ENCODE assay signal across 12 cellular contexts in genomic region chrX:131840799-131841495, GRCh38.
DNase-seq lines count a peak whose midpoint lies in the region; ATAC-seq and TF ChIP-seq lines count a peak whose summit lies in the region.
"Had no signal": no experiment of that assay in that cellular context is flagged by ENCODE, and none has a peak within 500 bp of the region (broad histone marks: within the 10 kb centered on the region; RNA-seq: fewer than 3 reads in every experiment).

No MANE protein-coding gene starts in this region.

- DNase-seq in GM13976 (ENCODE audit: low spot score) (peak; percentile 10), EL (no peak)
- DNase-seq in stimulated activated CD4-positive, alpha-beta T cell treated with anti-CD3 and anti-CD28 coated beads, Interleukin-4, amount 100 ng/mL, for 1 hour, result no peak
- DNase-seq in activated effector memory CD4-positive, alpha-beta T cell treated with Interleukin-2 at 50 U/mL for 16 hours, result no peak
- DNase-seq: activated B cell treated with CpG ODN at 0.5 μM for 24 hours, lower lobe of right lung, NCI-H748 treated with DMSO at 0.1 percent for 48 hours had no signal

- TF ChIP-seq CTCF in GM13976 (IDR thresholded peaks at IDR 0.05; ENCODE audit: borderline replicate concordance, control extremely low read depth, extremely low read depth, insufficient read depth, missing control alignments) (no peak), KMS-11 (conservative IDR thresholded peaks at IDR 0.05; ENCODE audit: low read depth, low read length) (no peak)

- no peaks in the 10 kb centered on the region for H3K9me3 ChIP-seq in iPS-15b (ENCODE audit: control insufficient read depth, insufficient read depth, low read length)
- H3K9me3 ChIP-seq: lower lobe of right lung had no signal

- ATAC-seq in GM21717 (IDR thresholded peaks at IDR 0.05; ENCODE audit: unreplicated experiment), result peak; percentile 20
- no peak for ATAC-seq in HG03025 (IDR thresholded peaks at IDR 0.05; ENCODE audit: low FRiP score, unreplicated experiment)

- H4K20me1 ChIP-seq in KMS-11 (ENCODE audit: insufficient read depth), result no peaks in the 10 kb centered on the region

- no peaks in the 10 kb centered on the region for H3K36me3 ChIP-seq in KMS-11 (ENCODE audit: insufficient read depth)
- no peaks in the 10 kb centered on the region for H3K36me3 ChIP-seq in iPS-15b (ENCODE audit: control insufficient read depth, insufficient read depth, low read length)
- H3K36me3 ChIP-seq: lower lobe of right lung had no signal

- no peak overlapping the region for H3K4me3 ChIP-seq in KMS-11 (IDR thresholded peaks at IDR 0.05; ENCODE audit: insufficient read depth, low read depth, low read length)
- H3K4me3 ChIP-seq in iPS-15b (ENCODE audit: low read depth, low read length), result peak overlapping the region; percentile 16
- H3K4me3 ChIP-seq: lower lobe of right lung had no signal

- no peaks in the 10 kb centered on the region for H3K27me3 ChIP-seq in KMS-11 (ENCODE audit: insufficient read depth, low read depth)
- H3K27me3 ChIP-seq in iPS-15b (ENCODE audit: control insufficient read depth, insufficient read depth, low read length), result no peaks in the 10 kb centered on the region

- in situ Hi-C loops in GM13976 (cut with MboI; ENCODE audit: low sequenced_read_pairs, unreplicated experiment), result loop anchor here (10.0 to 25.0 kb wide), 2 partner anchors 374 to 771 kb away; partner anchors contain the start of gene RAP2C

- peak overlapping the region; percentile 39; the same call in 1 of the 2 replicates for H3K9ac ChIP-seq in KMS-11
- no peak overlapping the region for H3K9ac ChIP-seq in iPS-15b (ENCODE audit: low read depth, low read length)

- H2AFZ ChIP-seq in KMS-11 (ENCODE audit: low read depth), result peak overlapping the region; percentile 83

- H3K79me2 ChIP-seq in KMS-11 (ENCODE audit: insufficient read depth, low read depth), result no peaks in the 10 kb centered on the region

- H3K4me1 ChIP-seq in KMS-11 (ENCODE audit: low read depth, poor library complexity, severe bottlenecking) (no peaks in the 10 kb centered on the region), iPS-15b (ENCODE audit: control insufficient read depth, insufficient read depth, low read length) (peaks cover 3% of the 10 kb centered on the region)
- H3K4me1 ChIP-seq: lower lobe of right lung had no signal

- H3K4me2 ChIP-seq in KMS-11, result peak overlapping the region; percentile 50; the same call in 1 of the 2 replicates

- no peak overlapping the region for H3K27ac ChIP-seq in KMS-11
- H3K27ac ChIP-seq: lower lobe of right lung, RWPE1 had no signal
